Comparison of ENCODE assay signal across 18 cellular contexts in the genomic region with DNA sequence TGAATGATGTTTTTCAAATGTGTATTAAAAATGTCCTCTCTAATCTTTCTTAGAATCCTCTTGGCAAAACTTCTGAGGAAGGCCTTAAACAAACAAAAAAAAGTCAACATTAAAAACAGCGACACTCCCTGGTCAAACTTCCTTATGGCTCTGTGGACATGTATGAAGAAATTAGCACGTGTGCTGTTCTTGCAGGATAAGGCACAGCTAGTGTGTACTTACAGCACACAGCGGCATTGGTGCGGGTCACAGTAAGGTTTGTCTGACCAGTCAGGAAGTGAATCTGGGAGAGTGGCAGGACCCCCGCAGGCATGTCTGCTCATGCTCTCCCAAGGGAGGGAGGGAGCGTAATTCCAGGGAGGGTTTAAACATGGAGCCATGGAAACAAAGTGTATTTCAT. TPM values are rescaled to one million over a fixed set of nuclear protein-coding genes. Genes with fewer than 3 reads are reported as not detected.
DNase-seq lines count a peak whose midpoint lies in the region; ATAC-seq, FAIRE-seq and TF ChIP-seq lines count a peak whose summit lies in the region.
"Had no signal": no experiment of that assay in that cellular context is flagged by ENCODE, and none has a peak within 500 bp of the region (broad histone marks: within the 10 kb centered on the region; RNA-seq: fewer than 3 reads in every experiment).

No MANE protein-coding gene starts in this region.

- H3K9me3 ChIP-seq in aorta (ENCODE audit: control insufficient read depth, low read length), result no peaks in the 10 kb centered on the region

- no peak overlapping the region for H3K27ac Mint-ChIP-seq in activated naive CD4-positive, alpha-beta T cell treated with anti-CD3 and anti-CD28 coated beads, Interleukin-2, amount 50 U/mL, for 72 hours
- H3K27ac Mint-ChIP-seq: activated naive CD8-positive, alpha-beta T cell treated with anti-CD3 and anti-CD28 coated beads, Interleukin-2, amount 10 ng/mL, durations not matched to agents 7 days and 5 days; CD14-positive monocyte; dendritic cell treated with granulocyte-macrophage colony-stimulating factor and Interleukin-4, amounts not matched to agents 40 ng/mL and 50 ng/mL, for 4 days had no signal

- ATAC-seq in activated naive CD4-positive, alpha-beta T cell treated with anti-CD3 and anti-CD28 coated beads, Interleukin-2, amount 50 U/mL, for 72 hours, result no peak
- ATAC-seq in aorta (ENCODE audit: low FRiP score), result no peak
- ATAC-seq: stimulated activated naive CD8-positive, alpha-beta T cell treated with anti-CD3 and anti-CD28 coated beads, Interleukin-15, Interleukin-2, amounts not matched to agents 100 U/mL and 50 U/mL, for 24 hours had no signal

- 75 to 78% methylated on average over 6 of the region's 6 CpGs for WGBS in aorta, 2 donors

- H3K9me3 Mint-ChIP-seq in activated naive CD4-positive, alpha-beta T cell treated with anti-CD3 and anti-CD28 coated beads, Interleukin-2, amount 50 U/mL, for 72 hours, result peaks cover 0 to 4% of the 10 kb centered on the region in 2 donors
- H3K9me3 Mint-ChIP-seq: dendritic cell treated with granulocyte-macrophage colony-stimulating factor and Interleukin-4, amounts not matched to agents 40 ng/mL and 50 ng/mL, for 4 days had no signal

- H3K4me3 ChIP-seq in LNCaP clone FGC (ENCODE audit: low read depth, low read length) (no peak overlapping the region), bronchial epithelial cell (ENCODE audit: low read depth, low read length) (no peak overlapping the region), aorta (ENCODE audit: low read length in 2 of 2) (no peak overlapping the region)
- H3K4me3 ChIP-seq: SJCRH30 had no signal

- H3K36me3 ChIP-seq in bronchial epithelial cell (ENCODE audit: control insufficient read depth, insufficient read depth, low read length) (no peaks in the 10 kb centered on the region), aorta (ENCODE audit: control insufficient read depth in 1 of 2, insufficient read depth in 2 of 2, low read length in 1 of 2) (no peaks in the 10 kb centered on the region)
- H3K36me3 ChIP-seq: SJCRH30 had no signal

- H3K36me3 Mint-ChIP-seq in activated naive CD4-positive, alpha-beta T cell treated with anti-CD3 and anti-CD28 coated beads, Interleukin-2, amount 50 U/mL, for 72 hours, result no peaks in the 10 kb centered on the region
- H3K36me3 Mint-ChIP-seq: CD14-positive monocyte had no signal

- FAIRE-seq in bronchial epithelial cell (lab: Jason Lieb, UNC), result no peak
- FAIRE-seq: G401.6 had no signal

- peak; percentile 7 for TF ChIP-seq CTCF in AG09319 (IDR thresholded peaks at IDR 0.05; ENCODE audit: low read depth, low read length)
- peak; percentile 46 for TF ChIP-seq CTCF in LNCaP clone FGC (IDR thresholded peaks at IDR 0.05; ENCODE audit: control insufficient read depth, extremely low read depth, insufficient read depth)
- TF ChIP-seq CTCF in bronchial epithelial cell (IDR thresholded peaks at IDR 0.05; ENCODE audit: insufficient read depth, low read length, severe bottlenecking), result peak; percentile 41

- intact Hi-C loops in aorta (cut with DNase I), result no loop called here

- DNase-seq in AG09319 (ENCODE audit: extremely low read depth, low read depth) (no peak), LNCaP clone FGC (ENCODE audit: low read depth) (peak; percentile 86), bronchial epithelial cell (ENCODE audit: low read depth) (peak; percentile 73), mucosa of gallbladder (ENCODE audit: low spot score) (peak; percentile 42), aorta (no peak), SHP77 (lab: John Stamatoyannopoulos, UW) (no peak), NCI-H1930 (lab: John Stamatoyannopoulos, UW) (no peak)
- no peak for DNase-seq in activated naive CD4-positive, alpha-beta T cell treated with anti-CD3 and anti-CD28 coated beads, Interleukin-2, amount 50 U/mL, for 72 hours (ENCODE audit: low spot score in 2 of 2)
- DNase-seq: activated CD4-positive, CD25-positive, alpha-beta regulatory T cell; activated naive CD8-positive, alpha-beta T cell treated with anti-CD3 and anti-CD28 coated beads, Interleukin-2, amount 10 ng/mL, durations not matched to agents 7 days and 5 days; NCI-H146; NCI-H774; stimulated activated CD4-positive, alpha-beta T cell treated with anti-CD3 and anti-CD28 coated beads, Interleukin-4, amount 100 ng/mL, for 4 hours; stimulated activated naive CD8-positive, alpha-beta T cell treated with anti-CD3 and anti-CD28 coated beads, Interleukin-15, Interleukin-2, amounts not matched to agents 100 U/mL and 50 U/mL, for 24 hours had no signal

- no peak overlapping the region for H3K27ac ChIP-seq in aorta (ENCODE audit: low read depth in 1 of 2, low read length in 2 of 2)
- H3K27ac ChIP-seq: SJCRH30 had no signal

- H3K4me1 ChIP-seq in aorta (ENCODE audit: control insufficient read depth in 1 of 2, insufficient read depth in 2 of 2, low read length in 2 of 2), result no peaks in the 10 kb centered on the region
- H3K4me1 ChIP-seq: SJCRH30 had no signal

- H3K27me3 ChIP-seq in bronchial epithelial cell (ENCODE audit: control insufficient read depth, insufficient read depth, low read length), result no peaks in the 10 kb centered on the region
- H3K27me3 ChIP-seq in aorta (ENCODE audit: control insufficient read depth in 1 of 2, insufficient read depth in 2 of 2, low read length in 1 of 2), result no peaks in the 10 kb centered on the region
- H3K27me3 ChIP-seq: SJCRH30 had no signal

RNA-seq across cellular contexts. Expression of gene SLC22A1, which starts 38.8 kb away (rescaled TPM):
- total RNA-seq in bronchial epithelial cell (under 0.01 and 1.3 TPM in 2 replicates), mucosa of gallbladder (8.9 TPM), aorta (1 to 10 TPM; 2.5 to 2.8 TPM)
- total RNA-seq in activated naive CD4-positive, alpha-beta T cell treated with anti-CD3 and anti-CD28 coated beads, Interleukin-2, amount 50 U/mL, for 72 hours, result 1 to 10 TPM in 1 of 2 donors, not detected in 1; 1.2 TPM
- 1 to 10 TPM in 1 of 2 donors, not detected in 1; 1.4 TPM for polyA plus RNA-seq in aorta

Comparison
In these comparisons a context has a peak if more than half of its experiments do, and no peak if none do; other contexts are left out.
1. DNase-seq: peak in LNCaP clone FGC (single experiment), bronchial epithelial cell (single experiment) and mucosa of gallbladder (single experiment); none in AG09319 (single experiment), activated naive CD4-positive, alpha-beta T cell treated with anti-CD3 and anti-CD28 coated beads, Interleukin-2, amount 50 U/mL, for 72 hours (0 of 2), aorta (0 of 2), SHP77 (0 of 2) and NCI-H1930 (0 of 2).
2. Peak in every context shown above with its lines, with median percentiles within 50 percentile points of each other: CTCF ChIP-seq.